In genomic region chr11:112118176-112118575, GRCh38 we compare ENCODE assay signal across 7 cellular contexts.
"Had no signal": no experiment of that assay in that cellular context is flagged by ENCODE, and none has a peak within 500 bp of the region (broad histone marks: within the 10 kb centered on the region; RNA-seq: fewer than 3 reads in every experiment).

No MANE protein-coding gene starts in this region.

- H3K9me3 Mint-ChIP-seq: activated T-cell treated with anti-CD3 and anti-CD28 coated beads, Interleukin-2, amount 50 U/mL, for 72 hours had no signal

- H3K27ac Mint-ChIP-seq: activated T-cell treated with anti-CD3 and anti-CD28 coated beads, Interleukin-2, amount 50 U/mL, for 72 hours; mesothelial cell of epicardium had no signal

- DNase-seq: activated CD4-positive, alpha-beta T cell treated with anti-CD3 and anti-CD28 coated beads for 4 hours; activated T-cell treated with anti-CD3 and anti-CD28 coated beads, Interleukin-2, amount 50 U/mL, for 72 hours; glutamatergic neuron; left cardiac atrium; lower lobe of right lung; retina had no signal

- ATAC-seq: activated T-cell treated with anti-CD3 and anti-CD28 coated beads, Interleukin-2, amount 50 U/mL, for 72 hours; left cardiac atrium; lower lobe of right lung had no signal

- H3K4me3 Mint-ChIP-seq: activated T-cell treated with anti-CD3 and anti-CD28 coated beads, Interleukin-2, amount 50 U/mL, for 72 hours; mesothelial cell of epicardium had no signal
